Comparison of ENCODE assay signal across 8 cellular contexts in the genomic region with DNA sequence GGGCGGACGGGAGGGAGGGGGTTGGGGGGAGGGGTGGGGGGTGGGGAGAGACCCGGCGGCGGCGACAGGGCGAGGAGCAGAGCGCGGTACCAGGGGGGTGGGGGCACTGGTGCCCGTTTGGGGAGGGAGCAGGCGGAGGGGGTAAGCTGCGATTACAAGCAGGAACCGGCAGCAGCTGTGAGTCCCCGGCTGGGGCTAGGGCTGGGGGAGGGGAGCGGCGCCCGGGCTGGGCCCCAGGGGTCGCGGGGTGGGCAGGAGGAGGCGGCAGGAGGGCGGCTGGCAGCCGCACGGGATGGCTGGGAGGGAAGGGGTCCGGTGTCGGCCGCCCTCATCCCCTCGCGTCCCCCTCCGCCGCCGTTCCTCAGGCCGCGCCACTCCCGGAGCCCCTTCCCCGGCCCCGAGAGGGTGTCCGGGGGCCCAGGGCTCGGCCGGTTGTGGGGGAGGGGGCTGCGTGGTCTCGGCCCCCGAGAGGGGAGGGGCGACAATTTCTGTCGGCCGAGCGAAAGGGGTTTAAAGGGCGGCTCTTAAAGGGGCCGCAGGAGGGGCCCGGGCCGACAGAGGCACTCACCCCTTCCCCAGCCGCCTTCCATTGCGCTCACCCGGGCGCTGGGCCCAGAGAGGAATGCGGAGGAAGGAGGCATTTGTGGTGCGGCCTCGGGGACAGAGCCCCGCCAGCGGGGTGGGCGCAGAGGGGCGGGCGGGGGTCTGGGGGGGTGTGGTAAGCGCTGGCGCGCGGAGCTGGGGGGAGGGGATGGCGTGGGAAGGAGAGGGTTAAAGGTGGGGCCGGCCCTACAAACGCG. TPM values are rescaled to one million over a fixed set of nuclear protein-coding genes. Genes with fewer than 3 reads are reported as not detected.
DNase-seq lines count a peak whose midpoint lies in the region; ATAC-seq and TF ChIP-seq lines count a peak whose summit lies in the region.

A gene with protein sequence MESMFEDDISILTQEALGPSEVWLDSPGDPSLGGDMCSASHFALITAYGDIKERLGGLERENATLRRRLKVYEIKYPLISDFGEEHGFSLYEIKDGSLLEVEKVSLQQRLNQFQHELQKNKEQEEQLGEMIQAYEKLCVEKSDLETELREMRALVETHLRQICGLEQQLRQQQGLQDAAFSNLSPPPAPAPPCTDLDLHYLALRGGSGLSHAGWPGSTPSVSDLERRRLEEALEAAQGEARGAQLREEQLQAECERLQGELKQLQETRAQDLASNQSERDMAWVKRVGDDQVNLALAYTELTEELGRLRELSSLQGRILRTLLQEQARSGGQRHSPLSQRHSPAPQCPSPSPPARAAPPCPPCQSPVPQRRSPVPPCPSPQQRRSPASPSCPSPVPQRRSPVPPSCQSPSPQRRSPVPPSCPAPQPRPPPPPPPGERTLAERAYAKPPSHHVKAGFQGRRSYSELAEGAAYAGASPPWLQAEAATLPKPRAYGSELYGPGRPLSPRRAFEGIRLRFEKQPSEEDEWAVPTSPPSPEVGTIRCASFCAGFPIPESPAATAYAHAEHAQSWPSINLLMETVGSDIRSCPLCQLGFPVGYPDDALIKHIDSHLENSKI (plus strand): TSS at position 144 of the 800 bp plus-strand sequence. CDS start 1,952 bp downstream, outside the sequence.

- H3K9me3 ChIP-seq in AG04450 (ENCODE audit: control insufficient read depth, insufficient read depth, low read length) (no peaks in the 10 kb centered on the region), HAP-1 (no peaks in the 10 kb centered on the region), right atrium auricular region (no peaks in the 10 kb centered on the region)

- H3K4me3 ChIP-seq in AG04450 (ENCODE audit: low read depth, low read length) (peak within 1 kb of the TSS; percentile 65), HAP-1 (peak within 1 kb of the TSS; percentile 71), right atrium auricular region (peak within 1 kb of the TSS; percentile 65 to 95), rectal smooth muscle tissue (ENCODE audit: low read length) (peak within 1 kb of the TSS; percentile 73)

- DNase-seq in AG04450 (ENCODE audit: low read depth, low spot score), result no peak
- DNase-seq in HAP-1 (ENCODE audit: low spot score in 2 of 2), result peak; percentile 49 to 87
- peak; percentile 92 for DNase-seq in SK-N-DZ (ENCODE audit: low spot score)
- DNase-seq in amniotic epithelial cell (ENCODE audit: low read depth), result peak; percentile 52
- no peak for DNase-seq in right atrium auricular region (ENCODE audit: low spot score)
- no peak for DNase-seq in pons (ENCODE audit: low spot score)

- H3K27ac ChIP-seq in AG04450 (ENCODE audit: low read depth, low read length), result peak within 1 kb of the TSS; percentile 21
- H3K27ac ChIP-seq in right atrium auricular region, result peak within 1 kb of the TSS; percentile 95 to 96
- peak within 1 kb of the TSS; percentile 64 for H3K27ac ChIP-seq in rectal smooth muscle tissue (ENCODE audit: low read depth, low read length)

- ATAC-seq in GM18505 (IDR thresholded peaks at IDR 0.05; ENCODE audit: unreplicated experiment), result no peak

- POLR2A ChIA-PET in AG04450 (lab: Yijun Ruan, JAX), result interaction anchor here (0.5 to 1.2 kb wide), 6 partner anchors 10 to 817 kb away, joined by 3 to 5 read pairs (median 3); no protein-coding TSS in a partner anchor

- no peak for TF ChIP-seq POLR2A in GM18505 (IDR thresholded peaks at IDR 0.05; ENCODE audit: borderline replicate concordance, extremely low read depth, insufficient read depth, insufficient read length)

- CTCF ChIA-PET in AG04450 (lab: Charles Lee), result interaction anchor here (0.7 kb wide), 1 partner anchor 130 kb away, joined by 4 read pairs; no protein-coding TSS in a partner anchor

- peaks cover 13% of the 10 kb centered on the region for H3K4me1 ChIP-seq in HAP-1
- H3K4me1 ChIP-seq in right atrium auricular region, result peaks cover 0 to 33% of the 10 kb centered on the region in 2 donors
- peaks cover 4% of the 10 kb centered on the region for H3K4me1 ChIP-seq in rectal smooth muscle tissue (ENCODE audit: control insufficient read depth, insufficient read depth, low read length)

- H3K9ac ChIP-seq in rectal smooth muscle tissue (ENCODE audit: low read length), result no peak within 1 kb of the TSS

- peaks cover 11% of the 10 kb centered on the region for H3K36me3 ChIP-seq in HAP-1 (replicated peaks)
- H3K36me3 ChIP-seq in right atrium auricular region, result peaks cover 2% of the 10 kb centered on the region
- peaks cover 5% of the 10 kb centered on the region for H3K36me3 ChIP-seq in rectal smooth muscle tissue (ENCODE audit: control insufficient read depth, insufficient read depth, low read length)

- in situ Hi-C loops in HAP-1 (cut with MboI; ENCODE audit: low sequenced_read_pairs), result no loop called here

- TF ChIP-seq CTCF in AG04450 (IDR thresholded peaks at IDR 0.05; ENCODE audit: low read depth, low read length) (no peak), right atrium auricular region (IDR thresholded peaks at IDR 0.05) (no peak)

- H3K27me3 ChIP-seq in AG04450 (ENCODE audit: control insufficient read depth, insufficient read depth, low read length), result no peaks in the 10 kb centered on the region
- H3K27me3 ChIP-seq in HAP-1 (ENCODE audit: low read depth), result no peaks in the 10 kb centered on the region
- H3K27me3 ChIP-seq in right atrium auricular region, result no peaks in the 10 kb centered on the region
- H3K27me3 ChIP-seq in rectal smooth muscle tissue (ENCODE audit: control insufficient read depth, insufficient read depth, low read length), result no peaks in the 10 kb centered on the region

RNA-seq across cellular contexts. Expression of the gene that starts here (rescaled TPM):
- 4.8 and 5.5 TPM in 2 replicates for polyA plus RNA-seq in AG04450 (2011; rRNA removed)
- 3.9 and 7.1 TPM in 2 replicates for polyA minus RNA-seq in AG04450 (2011; rRNA and poly(A)+ RNA removed)
- 18.5 and 42.6 TPM in 2 replicates for polyA plus RNA-seq in SK-N-DZ (2014; cell fraction: cytosol; rRNA removed)
- 70.4 and 79.3 TPM in 2 replicates for polyA plus RNA-seq in SK-N-DZ (2014; cell fraction: nucleus; rRNA removed)
- total RNA-seq in right atrium auricular region, result 10 to 100 TPM; 10.9 to 13.7 TPM

Comparison
In these comparisons a context has a peak if more than half of its experiments do, and no peak if none do; other contexts are left out.
1. DNase-seq: peak in HAP-1 (2 of 2), SK-N-DZ (single experiment) and amniotic epithelial cell (single experiment); none in AG04450 (single experiment), right atrium auricular region (single experiment) and pons (single experiment).
2. H3K27ac ChIP-seq: peak in every context shown above with its lines; median percentile 96 in right atrium auricular region; 64 in rectal smooth muscle tissue; 21 in AG04450.
3. Peak in every context shown above with its lines, with median percentiles within 50 percentile points of each other: H3K4me3 ChIP-seq.